31 cellular contexts compared by ENCODE assay signal in genomic region chr7:79716329-79716728, GRCh38.
"Had no signal": no experiment of that assay in that cellular context is flagged by ENCODE, and none has a peak within 500 bp of the region (broad histone marks: within the 10 kb centered on the region; RNA-seq: fewer than 3 reads in every experiment).

No MANE protein-coding gene starts in this region.

- ATAC-seq: activated CD4-positive, alpha-beta T cell treated with anti-CD3 and anti-CD28 coated beads for 36 hours; activated CD4-positive, CD25-positive, alpha-beta regulatory T cell treated with anti-CD3 and anti-CD28 coated beads, Interleukin-2, amount 50 U/mL, for 24 hours; activated CD8-positive, alpha-beta memory T cell treated with anti-CD3 and anti-CD28 coated beads, Interleukin-2, amount 10 ng/mL, durations not matched to agents 7 days and 5 days; activated CD8-positive, alpha-beta T cell treated with anti-CD3 and anti-CD28 coated beads, Interleukin-2, amount 10 ng/mL, durations not matched to agents 7 days and 5 days; activated naive CD8-positive, alpha-beta T cell treated with anti-CD3 and anti-CD28 coated beads, Interleukin-2, amount 50 U/mL, for 24 hours; WTC11 had no signal

- H3K4me3 ChIP-seq: ascending aorta, cardiac muscle cell had no signal

- FAIRE-seq: TTC549 had no signal

- DNase-seq: activated CD4-positive, alpha-beta memory T cell treated with anti-CD3 and anti-CD28 coated beads, Interleukin-2, amount 10 ng/mL, durations not matched to agents 7 days and 5 days; activated CD4-positive, alpha-beta T cell treated with anti-CD3 and anti-CD28 coated beads for 1 hour; activated CD4-positive, alpha-beta T cell treated with anti-CD3 and anti-CD28 coated beads for 36 hours; activated CD4-positive, alpha-beta T cell treated with anti-CD3 and anti-CD28 coated beads for 48 hours; activated CD4-positive, alpha-beta T cell treated with anti-CD3 and anti-CD28 coated beads, Interleukin-2, amount 10 ng/mL, durations not matched to agents 7 days and 5 days; activated CD4-positive, alpha-beta T cell treated with anti-CD3 and anti-CD28 coated beads, Interleukin-2, amount 50 U/mL, for 48 hours; activated CD4-positive, CD25-positive, alpha-beta regulatory T cell; activated CD8-positive, alpha-beta memory T cell treated with anti-CD3 and anti-CD28 coated beads for 24 hours; activated CD8-positive, alpha-beta memory T cell treated with anti-CD3 and anti-CD28 coated beads, Interleukin-2, amount 10 ng/mL, durations not matched to agents 7 days and 5 days; activated CD8-positive, alpha-beta memory T cell treated with anti-CD3 and anti-CD28 coated beads, Interleukin-2, amount 50 U/mL, for 48 hours; activated CD8-positive, alpha-beta T cell treated with anti-CD3 and anti-CD28 coated beads, Interleukin-2, amount 10 ng/mL, durations not matched to agents 7 days and 5 days; activated effector memory CD4-positive, alpha-beta T cell treated with Interleukin-2 at 50 U/mL for 16 hours; activated gamma-delta T cell; activated naive CD4-positive, alpha-beta T cell treated with anti-CD3 and anti-CD28 coated beads, Interleukin-2, amount 10 ng/mL, durations not matched to agents 7 days and 5 days; activated naive CD4-positive, alpha-beta T cell treated with Interleukin-2 at 50 U/mL for 16 hours; activated naive CD8-positive, alpha-beta T cell treated with anti-CD3 and anti-CD28 coated beads, Interleukin-2, amount 10 ng/mL, durations not matched to agents 7 days and 5 days; activated naive CD8-positive, alpha-beta T cell treated with anti-CD3 and anti-CD28 coated beads, Interleukin-2, amount 50 U/mL, for 24 hours; activated T-cell treated with anti-CD3 and anti-CD28 coated beads, Interleukin-2, amount 50 U/mL, for 24 hours; activated T-cell treated with anti-CD3 and anti-CD28 coated beads, Interleukin-2, amount 50 U/mL, for 48 hours; amygdala; anterior cingulate cortex; caudate nucleus; cerebellar nuclear complex; T-helper 2 cell; T-helper 9 cell; WERI-Rb-1 had no signal

- H3K27ac ChIP-seq: ascending aorta, cardiac muscle cell, WERI-Rb-1 had no signal

- H3K9me3 ChIP-seq: ascending aorta had no signal

- H3K27me3 ChIP-seq: ascending aorta, cardiac muscle cell had no signal

- H3K4me1 ChIP-seq: ascending aorta had no signal

- H3K36me3 ChIP-seq: ascending aorta, cardiac muscle cell, WERI-Rb-1 had no signal
